18 cellular contexts compared by ENCODE assay signal in genomic region chr14:61557854-61558253, GRCh38.
"Had no signal": no experiment of that assay in that cellular context is flagged by ENCODE, and none has a peak within 500 bp of the region (broad histone marks: within the 10 kb centered on the region; RNA-seq: fewer than 3 reads in every experiment).

No MANE protein-coding gene starts in this region.

- H3K27ac Mint-ChIP-seq: activated naive CD8-positive, alpha-beta T cell; activated T-helper 1 cell treated with anti-CD3 and anti-CD28 coated beads, Interleukin-12 subunit alpha, Interleukin-12 subunit beta, Interleukin-2, Interleukin-4 antibody, amounts not matched to agents 30 ng/mL and 10 ng/mL and 1 ng/mL, durations not matched to agents 14 hours and 24 hours and 36 hours; endodermal cell had no signal

- H3K36me3 ChIP-seq: colonic mucosa, left ventricle myocardium inferior, pancreas, sigmoid colon, upper lobe of left lung had no signal

- DNase-seq: activated CD4-positive, alpha-beta T cell treated with anti-CD3 and anti-CD28 coated beads, Interleukin-2, amount 50 U/mL, for 1 hour; activated CD4-positive, CD25-positive, alpha-beta regulatory T cell treated with anti-CD3 and anti-CD28 coated beads, Interleukin-2, amount 50 U/mL, for 72 hours; central memory CD4-positive, alpha-beta T cell; colonic mucosa; foreskin melanocyte; left ventricle myocardium inferior; mammary epithelial cell; sigmoid colon; stimulated activated CD4-positive, alpha-beta T cell treated with anti-CD3 and anti-CD28 coated beads, Interleukin-4, amount 100 ng/mL, for 24 hours; testis; upper lobe of left lung had no signal

- H3K27me3 Mint-ChIP-seq: activated naive CD8-positive, alpha-beta T cell; stimulated activated memory B cell treated with anti-CD40 and anti-IgM and Interleukin-4, amounts not matched to agents 10 μg/mL and 1 μg/mL and 100 μg/mL, for 72 hours had no signal

- H3K4me3 ChIP-seq: colonic mucosa, left ventricle myocardium inferior, pancreas, sigmoid colon, testis, upper lobe of left lung had no signal

- H3K9me3 Mint-ChIP-seq: activated T-helper 1 cell treated with anti-CD3 and anti-CD28 coated beads, Interleukin-12 subunit alpha, Interleukin-12 subunit beta, Interleukin-2, Interleukin-4 antibody, amounts not matched to agents 30 ng/mL and 10 ng/mL and 1 ng/mL, durations not matched to agents 14 hours and 24 hours and 36 hours; endodermal cell; stimulated activated memory B cell treated with anti-CD40 and anti-IgM and Interleukin-4, amounts not matched to agents 10 μg/mL and 1 μg/mL and 100 μg/mL, for 72 hours had no signal

- H3K9me3 ChIP-seq: colonic mucosa, left ventricle myocardium inferior, pancreas, sigmoid colon, testis, upper lobe of left lung had no signal

- H3K36me3 Mint-ChIP-seq: brain; stimulated activated memory B cell treated with anti-CD40 and anti-IgM and Interleukin-4, amounts not matched to agents 10 μg/mL and 1 μg/mL and 100 μg/mL, for 72 hours had no signal

- H3K27me3 ChIP-seq: colonic mucosa, pancreas, sigmoid colon, testis, upper lobe of left lung had no signal

- H3K4me3 Mint-ChIP-seq: activated naive CD8-positive, alpha-beta T cell; activated T-helper 1 cell treated with anti-CD3 and anti-CD28 coated beads, Interleukin-12 subunit alpha, Interleukin-12 subunit beta, Interleukin-2, Interleukin-4 antibody, amounts not matched to agents 30 ng/mL and 10 ng/mL and 1 ng/mL, durations not matched to agents 14 hours and 24 hours and 36 hours; brain; endodermal cell; stimulated activated memory B cell treated with anti-CD40 and anti-IgM and Interleukin-4, amounts not matched to agents 10 μg/mL and 1 μg/mL and 100 μg/mL, for 72 hours had no signal

- H3K27ac ChIP-seq: colonic mucosa, left ventricle myocardium inferior, sigmoid colon, testis, upper lobe of left lung had no signal

- ATAC-seq: pancreas; SK-N-SH treated with all-trans-retinoic acid at 6 μM for 48 hours; stimulated activated memory B cell treated with anti-CD40 and anti-IgM and Interleukin-4, amounts not matched to agents 10 μg/mL and 1 μg/mL and 100 μg/mL, for 72 hours had no signal
